8 cellular contexts compared by ENCODE assay signal in the genomic region with DNA sequence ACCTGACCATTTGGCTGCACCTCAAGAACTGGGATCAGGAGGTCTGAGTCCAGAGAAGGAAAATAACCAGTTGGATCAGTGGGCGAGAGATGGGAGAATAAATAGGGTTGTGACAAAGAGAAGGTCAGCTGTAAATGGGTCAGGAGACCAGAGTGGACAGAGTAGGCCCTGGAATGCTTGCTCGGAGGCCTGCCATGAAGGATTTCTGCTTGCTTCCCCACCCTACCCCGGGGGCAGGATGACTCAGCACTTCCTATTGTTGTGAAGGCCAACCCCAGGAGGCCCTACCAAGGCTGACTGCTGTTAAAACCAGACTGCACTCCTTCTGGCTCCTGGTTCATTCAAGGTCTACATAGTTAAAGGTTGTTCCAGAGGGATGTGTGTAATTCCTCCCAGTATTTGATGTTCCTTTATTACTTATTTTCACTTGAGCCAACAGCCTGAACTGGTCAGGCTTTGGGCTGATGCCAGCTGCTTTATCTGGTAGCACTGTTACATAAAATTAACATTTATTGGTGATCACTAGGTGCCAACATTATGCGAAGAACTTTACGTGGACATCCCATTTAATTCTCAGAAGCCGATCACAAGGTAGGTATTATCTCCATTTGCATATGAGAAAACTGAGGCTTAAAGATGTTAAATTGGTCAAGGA. TPM values are rescaled to one million over a fixed set of nuclear protein-coding genes. Genes with fewer than 3 reads are reported as not detected.
A peak's percentile ranks its signal among the peaks of the same experiment; 100 is the strongest.
DNase-seq lines count a peak whose midpoint lies in the region; ATAC-seq and TF ChIP-seq lines count a peak whose summit lies in the region.

No MANE protein-coding gene starts in this region.

- no peaks in the 10 kb centered on the region for H3K9me2 ChIP-seq in Loucy (replicated peaks; ENCODE audit: low read depth, low read length)

- DNase-seq in BE2C (peak; percentile 87), foreskin fibroblast (peak; percentile 93 to 97), osteoblast (ENCODE audit: insufficient read length, low spot score, missing footprints) (peak; percentile 74)
- no peak for DNase-seq in activated CD4-positive, alpha-beta T cell treated with anti-CD3 and anti-CD28 coated beads, Interleukin-2, amount 10 ng/mL, durations not matched to agents 7 days and 5 days
- no peak for DNase-seq in effector CD4-positive, alpha-beta T cell

- H3K4me1 Mint-ChIP-seq in activated CD4-positive, alpha-beta T cell treated with anti-CD3 and anti-CD28 coated beads, Interleukin-2, amount 10 ng/mL, durations not matched to agents 7 days and 5 days, result peaks cover 30% of the 10 kb centered on the region

- no peaks in the 10 kb centered on the region for H3K9me3 Mint-ChIP-seq in activated CD4-positive, alpha-beta T cell treated with anti-CD3 and anti-CD28 coated beads, Interleukin-2, amount 10 ng/mL, durations not matched to agents 7 days and 5 days

- H3K36me3 Mint-ChIP-seq in activated CD4-positive, alpha-beta T cell treated with anti-CD3 and anti-CD28 coated beads, Interleukin-2, amount 10 ng/mL, durations not matched to agents 7 days and 5 days (ENCODE audit: low read depth), result no peaks in the 10 kb centered on the region

- peaks cover 7% of the 10 kb centered on the region for H3K27me3 Mint-ChIP-seq in activated CD4-positive, alpha-beta T cell treated with anti-CD3 and anti-CD28 coated beads, Interleukin-2, amount 10 ng/mL, durations not matched to agents 7 days and 5 days

- H3K4me1 ChIP-seq in BE2C (peaks cover 16% of the 10 kb centered on the region), Loucy (ENCODE audit: insufficient read depth, low read length, poor library complexity, severe bottlenecking) (peaks cover 43% of the 10 kb centered on the region), osteoblast (ENCODE audit: insufficient read depth, low read length) (peaks cover 24% of the 10 kb centered on the region)

- H3K79me2 ChIP-seq in Loucy (ENCODE audit: insufficient read depth, low read length) (no peaks in the 10 kb centered on the region), osteoblast (ENCODE audit: insufficient read depth, low read length) (no peaks in the 10 kb centered on the region)

- H3K4me3 Mint-ChIP-seq in activated CD4-positive, alpha-beta T cell treated with anti-CD3 and anti-CD28 coated beads, Interleukin-2, amount 10 ng/mL, durations not matched to agents 7 days and 5 days, result no peak overlapping the region

- ATAC-seq in GM18511 (IDR thresholded peaks at IDR 0.05; ENCODE audit: unreplicated experiment), result peak; percentile 68
- no peak for ATAC-seq in HG03097 (IDR thresholded peaks at IDR 0.05; ENCODE audit: low FRiP score, unreplicated experiment)

- CTCF ChIA-PET in activated CD4-positive, alpha-beta T cell treated with anti-CD3 and anti-CD28 coated beads, Interleukin-2, amount 10 ng/mL, durations not matched to agents 7 days and 5 days (lab: Charles Lee), result interaction anchor here (1.0 kb wide), 1 partner anchor 245 kb away, joined by 3 read pairs; no protein-coding TSS in a partner anchor

- H3K27ac Mint-ChIP-seq in activated CD4-positive, alpha-beta T cell treated with anti-CD3 and anti-CD28 coated beads, Interleukin-2, amount 10 ng/mL, durations not matched to agents 7 days and 5 days, result peak overlapping the region; percentile 32

- TF ChIP-seq CTCF in BE2C (IDR thresholded peaks at IDR 0.05; ENCODE audit: low read depth, low read length), result no peak
- no peak for TF ChIP-seq CTCF in Loucy (conservative IDR thresholded peaks at IDR 0.05; ENCODE audit: low read length)
- no peak for TF ChIP-seq CTCF in foreskin fibroblast (IDR thresholded peaks at IDR 0.05; ENCODE audit: low read depth, low read length)
- no peak for TF ChIP-seq CTCF in osteoblast (IDR thresholded peaks at IDR 0.05; ENCODE audit: extremely low read depth, low read depth, low read length)

- peak overlapping the region; percentile 43 for H3K27ac ChIP-seq in osteoblast (ENCODE audit: low read depth, low read length)

- H3K4me2 ChIP-seq in Loucy (ENCODE audit: low read depth, low read length, poor library complexity, severe bottlenecking) (peak overlapping the region; percentile 71), osteoblast (ENCODE audit: insufficient read depth, low read length) (peak overlapping the region; percentile 36)

- POLR2A ChIA-PET in activated CD4-positive, alpha-beta T cell treated with anti-CD3 and anti-CD28 coated beads, Interleukin-2, amount 10 ng/mL, durations not matched to agents 7 days and 5 days (lab: Charles Lee), result no interaction called here

- H3F3A ChIP-seq in Loucy (ENCODE audit: low read depth), result no peaks in the 10 kb centered on the region

- no peaks in the 10 kb centered on the region for H4K20me1 ChIP-seq in Loucy (ENCODE audit: insufficient read depth, low read length, poor library complexity, severe bottlenecking)
- H4K20me1 ChIP-seq in osteoblast (ENCODE audit: insufficient read depth, low read length), result no peaks in the 10 kb centered on the region

- H2AFZ ChIP-seq in Loucy (ENCODE audit: low read length) (peak overlapping the region; percentile 35), osteoblast (ENCODE audit: low read length) (peak overlapping the region; percentile 53)

- H3K9me3 ChIP-seq in BE2C, result no peaks in the 10 kb centered on the region
- H3K9me3 ChIP-seq in Loucy (ENCODE audit: insufficient read depth, low read depth, low read length), result no peaks in the 10 kb centered on the region
- H3K9me3 ChIP-seq in osteoblast (ENCODE audit: low read depth, low read length), result no peaks in the 10 kb centered on the region

- H3K9ac ChIP-seq in Loucy (ENCODE audit: low read depth, low read length, poor library complexity, severe bottlenecking), result peak overlapping the region; percentile 51

- no peak overlapping the region for H3K4me3 ChIP-seq in BE2C (ENCODE audit: low read depth, low read length)
- peak overlapping the region; percentile 55 for H3K4me3 ChIP-seq in Loucy (ENCODE audit: low read length, poor library complexity, severe bottlenecking)
- no peak overlapping the region for H3K4me3 ChIP-seq in foreskin fibroblast (ENCODE audit: low read depth in 1 of 2, low read length in 2 of 2)
- H3K4me3 ChIP-seq in osteoblast (ENCODE audit: insufficient read depth, low read length), result peak overlapping the region; percentile 11

- no peaks in the 10 kb centered on the region for H3K27me3 ChIP-seq in BE2C
- no peaks in the 10 kb centered on the region for H3K27me3 ChIP-seq in Loucy (ENCODE audit: insufficient read depth, low read length, poor library complexity, severe bottlenecking)
- no peaks in the 10 kb centered on the region for H3K27me3 ChIP-seq in osteoblast (ENCODE audit: insufficient read depth, low read length)

- H3K36me3 ChIP-seq in BE2C (no peaks in the 10 kb centered on the region), Loucy (ENCODE audit: insufficient read depth, low read length) (no peaks in the 10 kb centered on the region), osteoblast (ENCODE audit: insufficient read depth, low read length) (no peaks in the 10 kb centered on the region)

RNA-seq across cellular contexts. Expression of gene IFRD1, which starts 27.3 kb away (rescaled TPM):
- polyA plus RNA-seq in BE2C (2012; ENCODE audit: insufficient read depth, insufficient read length, low read depth), result 120 TPM
- total RNA-seq in activated CD4-positive, alpha-beta T cell treated with anti-CD3 and anti-CD28 coated beads, Interleukin-2, amount 10 ng/mL, durations not matched to agents 7 days and 5 days, result 10 to 100 TPM; 26.5 to 28.6 TPM
- total RNA-seq in osteoblast, result 90.5 and 107 TPM in 2 replicates

RNA-seq across cellular contexts. Expression of gene LSMEM1, which starts 57.8 kb away (rescaled TPM):
- polyA plus RNA-seq in BE2C (2012; ENCODE audit: insufficient read depth, insufficient read length, low read depth), result 8.0 TPM
- under 1 TPM; 0.47 to 0.56 TPM for total RNA-seq in activated CD4-positive, alpha-beta T cell treated with anti-CD3 and anti-CD28 coated beads, Interleukin-2, amount 10 ng/mL, durations not matched to agents 7 days and 5 days
- total RNA-seq in osteoblast, result 0.72 and 0.88 TPM in 2 replicates

Comparison
In these comparisons a context has a peak if more than half of its experiments do, and no peak if none do; other contexts are left out.
1. DNase-seq: peak in BE2C (single experiment), foreskin fibroblast (2 of 2) and osteoblast (single experiment); none in activated CD4-positive, alpha-beta T cell treated with anti-CD3 and anti-CD28 coated beads, Interleukin-2, amount 10 ng/mL, durations not matched to agents 7 days and 5 days (single experiment) and effector CD4-positive, alpha-beta T cell (single experiment).
2. H3K4me3 ChIP-seq: peak in Loucy (single experiment) and osteoblast (single experiment); none in BE2C (single experiment) and foreskin fibroblast (0 of 2).